7 cellular contexts compared by ENCODE assay signal in genomic region chr14:40476005-40476404, GRCh38.
"Had no signal": no experiment of that assay in that cellular context is flagged by ENCODE, and none has a peak within 500 bp of the region (broad histone marks: within the 10 kb centered on the region; RNA-seq: fewer than 3 reads in every experiment).

No MANE protein-coding gene starts in this region.

- H3K4me2 ChIP-seq: KMS-11 had no signal

- DNase-seq: IMR-90, KBM-7, KG1 had no signal

- H3K4me3 ChIP-seq: K562 had no signal

- H3K27ac ChIP-seq: HL-60, KMS-11 had no signal

- FAIRE-seq: HTR-8/SVneo, K562 had no signal

- ATAC-seq: K562 had no signal

- H3K9ac ChIP-seq: KMS-11 had no signal
